1 cellular context compared by ENCODE assay signal in genomic region chr2:45611020-45611737, GRCh38.
A peak's percentile ranks its signal among the peaks of the same experiment; 100 is the strongest.
TF ChIP-seq lines count a peak whose summit lies in the region.

SRBD1 (minus strand) TSS chr2:45611267; CDS start chr2:45605441, 5,826 bp downstream.

TF ChIP-seq in HepG2, 621 proteins besides CTCF, POLR2A, EP300 and RAD21 (continued from another document and continues in another):
- TF ChIP-seq, protein P1, sequence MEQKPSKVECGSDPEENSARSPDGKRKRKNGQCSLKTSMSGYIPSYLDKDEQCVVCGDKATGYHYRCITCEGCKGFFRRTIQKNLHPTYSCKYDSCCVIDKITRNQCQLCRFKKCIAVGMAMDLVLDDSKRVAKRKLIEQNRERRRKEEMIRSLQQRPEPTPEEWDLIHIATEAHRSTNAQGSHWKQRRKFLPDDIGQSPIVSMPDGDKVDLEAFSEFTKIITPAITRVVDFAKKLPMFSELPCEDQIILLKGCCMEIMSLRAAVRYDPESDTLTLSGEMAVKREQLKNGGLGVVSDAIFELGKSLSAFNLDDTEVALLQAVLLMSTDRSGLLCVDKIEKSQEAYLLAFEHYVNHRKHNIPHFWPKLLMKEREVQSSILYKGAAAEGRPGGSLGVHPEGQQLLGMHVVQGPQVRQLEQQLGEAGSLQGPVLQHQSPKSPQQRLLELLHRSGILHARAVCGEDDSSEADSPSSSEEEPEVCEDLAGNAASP (CRISPR knock-in tag; IDR thresholded peaks at IDR 0.05; ENCODE audit: borderline replicate concordance): peak; percentile 67
- TF ChIP-seq, protein P2, sequence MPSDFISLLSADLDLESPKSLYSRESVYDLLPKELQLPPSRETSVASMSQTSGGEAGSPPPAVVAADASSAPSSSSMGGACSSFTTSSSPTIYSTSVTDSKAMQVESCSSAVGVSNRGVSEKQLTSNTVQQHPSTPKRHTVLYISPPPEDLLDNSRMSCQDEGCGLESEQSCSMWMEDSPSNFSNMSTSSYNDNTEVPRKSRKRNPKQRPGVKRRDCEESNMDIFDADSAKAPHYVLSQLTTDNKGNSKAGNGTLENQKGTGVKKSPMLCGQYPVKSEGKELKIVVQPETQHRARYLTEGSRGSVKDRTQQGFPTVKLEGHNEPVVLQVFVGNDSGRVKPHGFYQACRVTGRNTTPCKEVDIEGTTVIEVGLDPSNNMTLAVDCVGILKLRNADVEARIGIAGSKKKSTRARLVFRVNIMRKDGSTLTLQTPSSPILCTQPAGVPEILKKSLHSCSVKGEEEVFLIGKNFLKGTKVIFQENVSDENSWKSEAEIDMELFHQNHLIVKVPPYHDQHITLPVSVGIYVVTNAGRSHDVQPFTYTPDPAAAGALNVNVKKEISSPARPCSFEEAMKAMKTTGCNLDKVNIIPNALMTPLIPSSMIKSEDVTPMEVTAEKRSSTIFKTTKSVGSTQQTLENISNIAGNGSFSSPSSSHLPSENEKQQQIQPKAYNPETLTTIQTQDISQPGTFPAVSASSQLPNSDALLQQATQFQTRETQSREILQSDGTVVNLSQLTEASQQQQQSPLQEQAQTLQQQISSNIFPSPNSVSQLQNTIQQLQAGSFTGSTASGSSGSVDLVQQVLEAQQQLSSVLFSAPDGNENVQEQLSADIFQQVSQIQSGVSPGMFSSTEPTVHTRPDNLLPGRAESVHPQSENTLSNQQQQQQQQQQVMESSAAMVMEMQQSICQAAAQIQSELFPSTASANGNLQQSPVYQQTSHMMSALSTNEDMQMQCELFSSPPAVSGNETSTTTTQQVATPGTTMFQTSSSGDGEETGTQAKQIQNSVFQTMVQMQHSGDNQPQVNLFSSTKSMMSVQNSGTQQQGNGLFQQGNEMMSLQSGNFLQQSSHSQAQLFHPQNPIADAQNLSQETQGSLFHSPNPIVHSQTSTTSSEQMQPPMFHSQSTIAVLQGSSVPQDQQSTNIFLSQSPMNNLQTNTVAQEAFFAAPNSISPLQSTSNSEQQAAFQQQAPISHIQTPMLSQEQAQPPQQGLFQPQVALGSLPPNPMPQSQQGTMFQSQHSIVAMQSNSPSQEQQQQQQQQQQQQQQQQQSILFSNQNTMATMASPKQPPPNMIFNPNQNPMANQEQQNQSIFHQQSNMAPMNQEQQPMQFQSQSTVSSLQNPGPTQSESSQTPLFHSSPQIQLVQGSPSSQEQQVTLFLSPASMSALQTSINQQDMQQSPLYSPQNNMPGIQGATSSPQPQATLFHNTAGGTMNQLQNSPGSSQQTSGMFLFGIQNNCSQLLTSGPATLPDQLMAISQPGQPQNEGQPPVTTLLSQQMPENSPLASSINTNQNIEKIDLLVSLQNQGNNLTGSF (CRISPR knock-in tag; IDR thresholded peaks at IDR 0.05): no peak
- TF ChIP-seq ZNF772 (CRISPR knock-in tag; IDR thresholded peaks at IDR 0.05) (0 out of 2 replicates have a peak, but pooled peaks have one; percentile 36), RFXAP (CRISPR knock-in tag; IDR thresholded peaks at IDR 0.05; ENCODE audit: borderline replicate concordance) (no peak), ZBTB26 (CRISPR knock-in tag; IDR thresholded peaks at IDR 0.05; ENCODE audit: borderline replicate concordance) (no peak), IRF1 (CRISPR knock-in tag; IDR thresholded peaks at IDR 0.05; ENCODE audit: low read depth) (no peak), CBFB (CRISPR knock-in tag; IDR thresholded peaks at IDR 0.05) (peak; percentile 37; the same call in 1 of the 2 replicates), FOXA3 (CRISPR knock-in tag; IDR thresholded peaks at IDR 0.05) (peak; percentile 59; the same call in 1 of the 2 replicates), TBX2 (CRISPR knock-in tag; IDR thresholded peaks at IDR 0.05; ENCODE audit: borderline replicate concordance) (no peak; the same call in 1 of the 2 replicates), MTA3 (CRISPR knock-in tag; IDR thresholded peaks at IDR 0.05) (no peak), ZBTB20 (CRISPR knock-in tag; IDR thresholded peaks at IDR 0.05; ENCODE audit: borderline replicate concordance, low read depth) (no peak; the same call in 1 of the 2 replicates), TARDBP (CRISPR knock-in tag; IDR thresholded peaks at IDR 0.05) (no peak), ZFP62 (CRISPR knock-in tag; IDR thresholded peaks at IDR 0.05) (no peak), SNAI1 (CRISPR knock-in tag; IDR thresholded peaks at IDR 0.05; ENCODE audit: borderline replicate concordance) (0 out of 2 replicates have a peak, but pooled peaks have one; percentile 31), ZNF251 (CRISPR knock-in tag; IDR thresholded peaks at IDR 0.05) (no peak), IKZF1 (IDR thresholded peaks at IDR 0.05) (no peak), XBP1 (CRISPR knock-in tag; IDR thresholded peaks at IDR 0.05) (no peak), ZNF180 (CRISPR knock-in tag; IDR thresholded peaks at IDR 0.05; ENCODE audit: borderline replicate concordance, low read depth) (0 out of 2 replicates have a peak, but pooled peaks have one; percentile 61), ZNF350 (CRISPR knock-in tag; IDR thresholded peaks at IDR 0.05; ENCODE audit: borderline replicate concordance, low read depth) (peak; percentile 87; the same call in 1 of the 2 replicates), ATF7-NPFF (CRISPR knock-in tag; IDR thresholded peaks at IDR 0.05; ENCODE audit: low read depth) (no peak), GATA4 (IDR thresholded peaks at IDR 0.05; ENCODE audit: borderline replicate concordance, low read depth) (no peak; the same call in none of the 2 replicates), SIN3A (IDR thresholded peaks at IDR 0.05; ENCODE audit: borderline replicate concordance, low read depth, low read length) (peak; percentile 95), HCFC1 (IDR thresholded peaks at IDR 0.05; ENCODE audit: low read depth, low read length) (peak; percentile 37; the same call in 1 of the 2 replicates), ZNF557 (CRISPR knock-in tag; IDR thresholded peaks at IDR 0.05) (no peak), KLF13 (CRISPR knock-in tag; IDR thresholded peaks at IDR 0.05) (no peak), MBD4 (IDR thresholded peaks at IDR 0.05; ENCODE audit: borderline replicate concordance, low read length) (no peak), ZNF235 (CRISPR knock-in tag; IDR thresholded peaks at IDR 0.05; ENCODE audit: borderline replicate concordance) (no peak; the same call in 1 of the 2 replicates), ZNF839 (CRISPR knock-in tag; IDR thresholded peaks at IDR 0.05; ENCODE audit: borderline replicate concordance) (no peak), XRCC5 (optimal IDR thresholded peaks at IDR 0.05; ENCODE audit: low read length) (peak; percentile 64), NCOA5 (CRISPR knock-in tag; IDR thresholded peaks at IDR 0.05) (no peak), RXRB (CRISPR knock-in tag; IDR thresholded peaks at IDR 0.05; ENCODE audit: borderline replicate concordance) (no peak), THAP7 (CRISPR knock-in tag; IDR thresholded peaks at IDR 0.05) (peak; percentile 97), ZNF276 (CRISPR knock-in tag; IDR thresholded peaks at IDR 0.05; ENCODE audit: low read depth) (no peak), SYNCRIP (IDR thresholded peaks at IDR 0.05; ENCODE audit: insufficient read depth, low read depth, low read length) (no peak), SRF (IDR thresholded peaks at IDR 0.05; ENCODE audit: low read depth, low read length) (no peak; the same call in 1 of the 2 replicates), TGIF2 (CRISPR knock-in tag; IDR thresholded peaks at IDR 0.05) (peak; percentile 84)
- TF ChIP-seq, protein P3, sequence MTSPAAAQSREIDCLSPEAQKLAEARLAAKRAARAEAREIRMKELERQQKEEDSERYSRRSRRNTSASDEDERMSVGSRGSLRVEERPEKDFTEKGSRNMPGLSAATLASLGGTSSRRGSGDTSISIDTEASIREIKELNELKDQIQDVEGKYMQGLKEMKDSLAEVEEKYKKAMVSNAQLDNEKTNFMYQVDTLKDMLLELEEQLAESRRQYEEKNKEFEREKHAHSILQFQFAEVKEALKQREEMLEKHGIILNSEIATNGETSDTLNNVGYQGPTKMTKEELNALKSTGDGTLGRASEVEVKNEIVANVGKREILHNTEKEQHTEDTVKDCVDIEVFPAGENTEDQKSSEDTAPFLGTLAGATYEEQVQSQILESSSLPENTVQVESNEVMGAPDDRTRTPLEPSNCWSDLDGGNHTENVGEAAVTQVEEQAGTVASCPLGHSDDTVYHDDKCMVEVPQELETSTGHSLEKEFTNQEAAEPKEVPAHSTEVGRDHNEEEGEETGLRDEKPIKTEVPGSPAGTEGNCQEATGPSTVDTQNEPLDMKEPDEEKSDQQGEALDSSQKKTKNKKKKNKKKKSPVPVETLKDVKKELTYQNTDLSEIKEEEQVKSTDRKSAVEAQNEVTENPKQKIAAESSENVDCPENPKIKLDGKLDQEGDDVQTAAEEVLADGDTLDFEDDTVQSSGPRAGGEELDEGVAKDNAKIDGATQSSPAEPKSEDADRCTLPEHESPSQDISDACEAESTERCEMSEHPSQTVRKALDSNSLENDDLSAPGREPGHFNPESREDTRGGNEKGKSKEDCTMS (CRISPR knock-in tag; conservative IDR thresholded peaks at IDR 0.05): no peak
- TF ChIP-seq, protein P4, sequence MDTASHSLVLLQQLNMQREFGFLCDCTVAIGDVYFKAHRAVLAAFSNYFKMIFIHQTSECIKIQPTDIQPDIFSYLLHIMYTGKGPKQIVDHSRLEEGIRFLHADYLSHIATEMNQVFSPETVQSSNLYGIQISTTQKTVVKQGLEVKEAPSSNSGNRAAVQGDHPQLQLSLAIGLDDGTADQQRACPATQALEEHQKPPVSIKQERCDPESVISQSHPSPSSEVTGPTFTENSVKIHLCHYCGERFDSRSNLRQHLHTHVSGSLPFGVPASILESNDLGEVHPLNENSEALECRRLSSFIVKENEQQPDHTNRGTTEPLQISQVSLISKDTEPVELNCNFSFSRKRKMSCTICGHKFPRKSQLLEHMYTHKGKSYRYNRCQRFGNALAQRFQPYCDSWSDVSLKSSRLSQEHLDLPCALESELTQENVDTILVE (CRISPR knock-in tag; IDR thresholded peaks at IDR 0.05): peak; percentile 77
- TF ChIP-seq, protein P5, sequence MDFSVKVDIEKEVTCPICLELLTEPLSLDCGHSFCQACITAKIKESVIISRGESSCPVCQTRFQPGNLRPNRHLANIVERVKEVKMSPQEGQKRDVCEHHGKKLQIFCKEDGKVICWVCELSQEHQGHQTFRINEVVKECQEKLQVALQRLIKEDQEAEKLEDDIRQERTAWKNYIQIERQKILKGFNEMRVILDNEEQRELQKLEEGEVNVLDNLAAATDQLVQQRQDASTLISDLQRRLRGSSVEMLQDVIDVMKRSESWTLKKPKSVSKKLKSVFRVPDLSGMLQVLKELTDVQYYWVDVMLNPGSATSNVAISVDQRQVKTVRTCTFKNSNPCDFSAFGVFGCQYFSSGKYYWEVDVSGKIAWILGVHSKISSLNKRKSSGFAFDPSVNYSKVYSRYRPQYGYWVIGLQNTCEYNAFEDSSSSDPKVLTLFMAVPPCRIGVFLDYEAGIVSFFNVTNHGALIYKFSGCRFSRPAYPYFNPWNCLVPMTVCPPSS (IDR thresholded peaks at IDR 0.05): no peak
- TF ChIP-seq, protein P6, sequence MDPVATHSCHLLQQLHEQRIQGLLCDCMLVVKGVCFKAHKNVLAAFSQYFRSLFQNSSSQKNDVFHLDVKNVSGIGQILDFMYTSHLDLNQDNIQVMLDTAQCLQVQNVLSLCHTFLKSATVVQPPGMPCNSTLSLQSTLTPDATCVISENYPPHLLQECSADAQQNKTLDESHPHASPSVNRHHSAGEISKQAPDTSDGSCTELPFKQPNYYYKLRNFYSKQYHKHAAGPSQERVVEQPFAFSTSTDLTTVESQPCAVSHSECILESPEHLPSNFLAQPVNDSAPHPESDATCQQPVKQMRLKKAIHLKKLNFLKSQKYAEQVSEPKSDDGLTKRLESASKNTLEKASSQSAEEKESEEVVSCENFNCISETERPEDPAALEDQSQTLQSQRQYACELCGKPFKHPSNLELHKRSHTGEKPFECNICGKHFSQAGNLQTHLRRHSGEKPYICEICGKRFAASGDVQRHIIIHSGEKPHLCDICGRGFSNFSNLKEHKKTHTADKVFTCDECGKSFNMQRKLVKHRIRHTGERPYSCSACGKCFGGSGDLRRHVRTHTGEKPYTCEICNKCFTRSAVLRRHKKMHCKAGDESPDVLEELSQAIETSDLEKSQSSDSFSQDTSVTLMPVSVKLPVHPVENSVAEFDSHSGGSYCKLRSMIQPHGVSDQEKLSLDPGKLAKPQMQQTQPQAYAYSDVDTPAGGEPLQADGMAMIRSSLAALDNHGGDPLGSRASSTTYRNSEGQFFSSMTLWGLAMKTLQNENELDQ (CRISPR knock-in tag; IDR thresholded peaks at IDR 0.05; ENCODE audit: borderline replicate concordance): no peak
- TF ChIP-seq, protein P7, sequence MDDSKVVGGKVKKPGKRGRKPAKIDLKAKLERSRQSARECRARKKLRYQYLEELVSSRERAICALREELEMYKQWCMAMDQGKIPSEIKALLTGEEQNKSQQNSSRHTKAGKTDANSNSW (CRISPR knock-in tag; IDR thresholded peaks at IDR 0.05; ENCODE audit: borderline replicate concordance): no peak
